ENCODE assay signal across 21 cellular contexts in the genomic region with DNA sequence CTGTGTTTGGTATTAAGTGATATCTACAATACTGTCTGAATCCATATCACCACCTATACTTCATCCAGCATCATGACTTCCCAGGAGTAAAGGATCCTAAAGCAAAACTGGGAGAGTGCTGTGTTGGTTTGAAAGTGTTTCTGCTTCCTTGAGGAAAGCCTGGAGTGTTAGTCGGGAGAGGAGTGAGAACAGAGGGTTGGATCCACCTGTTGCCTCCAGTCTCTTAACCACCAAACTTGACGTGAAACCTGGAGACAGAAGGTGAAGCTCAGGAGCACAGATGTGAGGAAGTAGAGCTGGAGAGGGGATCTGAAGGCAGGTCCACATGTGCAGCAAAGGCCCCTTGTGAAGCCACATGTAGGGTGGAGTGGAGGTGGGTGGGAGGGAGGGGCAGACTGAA.
DNase-seq lines count a peak whose midpoint lies in the region; ATAC-seq and TF ChIP-seq lines count a peak whose summit lies in the region.
"Had no signal": no experiment of that assay in that cellular context is flagged by ENCODE, and none has a peak within 500 bp of the region (broad histone marks: within the 10 kb centered on the region; RNA-seq: fewer than 3 reads in every experiment).

No MANE protein-coding gene starts in this region.

- H3K9me3 ChIP-seq in HEK293 (ENCODE audit: control insufficient read depth, insufficient read depth, low read depth, low read length), result no peaks in the 10 kb centered on the region
- H3K9me3 ChIP-seq: BE2C, BLaER1 had no signal

- H3K56ac ChIP-seq in mesendoderm (ENCODE audit: low read length), result no peak overlapping the region

- no peak overlapping the region for H3K23ac ChIP-seq in mesendoderm (ENCODE audit: low read length)

- no peak for ATAC-seq in HG03280 (IDR thresholded peaks at IDR 0.05; ENCODE audit: unreplicated experiment)
- ATAC-seq: GM12878 had no signal

- no peaks in the 10 kb centered on the region for H3K79me1 ChIP-seq in mesendoderm (ENCODE audit: low read length)

- no peak overlapping the region for H2BK120ac ChIP-seq in mesendoderm (ENCODE audit: low read depth, low read length)

- no peak overlapping the region for H3K4ac ChIP-seq in mesendoderm (ENCODE audit: low read depth, low read length)

- H3K4me2 ChIP-seq in mesendoderm (ENCODE audit: low read length), result no peak overlapping the region
- H3K4me2 ChIP-seq: BLaER1 had no signal

- DNase-seq in epithelial cell of prostate (ENCODE audit: low read depth, low spot score) (no peak), mesendoderm (no peak), NCI-H526 (lab: John Stamatoyannopoulos, UW) (no peak)
- DNase-seq: 8988T; ACHN; BE2C; C1 segment of cervical spinal cord; CD4-positive, alpha-beta memory T cell; CD4-positive, CD25-positive, alpha-beta regulatory T cell; CD8-positive, alpha-beta memory T cell; COR-L47; DMS 273 treated with DMSO at 0.1 percent for 48 hours; DMS153; DMS53; DMS79; DND-41; GDM1 had no signal

- H4K5ac ChIP-seq in mesendoderm (ENCODE audit: low read length), result no peak overlapping the region

- H3K9ac ChIP-seq in mesendoderm (ENCODE audit: low read length), result no peak overlapping the region
- H3K9ac ChIP-seq: BLaER1 had no signal

- no peaks in the 10 kb centered on the region for H3K27me3 ChIP-seq in mesendoderm (ENCODE audit: insufficient read depth, low read length, poor library complexity)
- H3K27me3 ChIP-seq: BE2C, BLaER1 had no signal

- no peak overlapping the region for H4K8ac ChIP-seq in mesendoderm (ENCODE audit: low read depth, low read length)

- no peak overlapping the region for H3K18ac ChIP-seq in mesendoderm (ENCODE audit: low read length)

- POLR2A ChIA-PET in HEK293 (lab: Yijun Ruan, JAX), result interaction anchor here (1.1 kb wide), 1 partner anchor 11 kb away, joined by 3 read pairs; no protein-coding TSS in a partner anchor

- CTCF ChIA-PET in HEK293 (lab: Yijun Ruan, JAX), result interaction anchor here (0.6 kb wide), 2 partner anchors 74 to 189 kb away, joined by 3 read pairs; no protein-coding TSS in a partner anchor

- no peak overlapping the region for H2BK15ac ChIP-seq in mesendoderm (replicated peaks; ENCODE audit: low read depth)

- no peak overlapping the region for H2BK5ac ChIP-seq in mesendoderm (ENCODE audit: low read length)

- H3K79me2 ChIP-seq in mesendoderm (ENCODE audit: control insufficient read depth, insufficient read depth, low read length), result no peaks in the 10 kb centered on the region

- H2AK5ac ChIP-seq in mesendoderm (ENCODE audit: low read length), result peak overlapping the region; percentile 35

- no CpG with 5 or more reads among the region's 2 CpGs for WGBS in mesendoderm (ENCODE audit: extremely low coverage, insufficient coverage, low lambda C conversion rate)

- H3K27ac ChIP-seq in HEK293 (ENCODE audit: extremely low read depth, low read depth, low read length) (no peak overlapping the region), epithelial cell of prostate (peak overlapping the region; percentile 58), mesendoderm (ENCODE audit: low read depth, low read length) (no peak overlapping the region)
- H3K27ac ChIP-seq: BLaER1 had no signal

- H3K4me1 ChIP-seq in HEK293 (ENCODE audit: control insufficient read depth, insufficient read depth, low read length), result no peaks in the 10 kb centered on the region
- peaks cover 9% of the 10 kb centered on the region for H3K4me1 ChIP-seq in mesendoderm (ENCODE audit: control insufficient read depth, low read depth, low read length)
- H3K4me1 ChIP-seq: BLaER1 had no signal

- no peak overlapping the region for H3K4me3 ChIP-seq in HEK293 (ENCODE audit: low read depth, low read length)
- H3K4me3 ChIP-seq in mesendoderm (ENCODE audit: low read length), result no peak overlapping the region
- H3K4me3 ChIP-seq: BLaER1, GM12878 had no signal

- H3K36me3 ChIP-seq in HEK293 (ENCODE audit: control insufficient read depth in 2 of 2, insufficient read depth in 1 of 2, low read length in 2 of 2), result no peaks in the 10 kb centered on the region
- H3K36me3 ChIP-seq in mesendoderm (ENCODE audit: control insufficient read depth, insufficient read depth, low read length), result no peaks in the 10 kb centered on the region
- H3K36me3 ChIP-seq: BE2C, BLaER1 had no signal

- no peak for TF ChIP-seq CTCF in HEK293 (tag by site-specific recombination; IDR thresholded peaks at IDR 0.05)

TF ChIP-seq in HEK293, 187 proteins besides CTCF, POLR2A, EP300 and RAD21:
- peak; percentile 78; the same call in 1 of the 2 replicates for TF ChIP-seq SCRT1 (tag by site-specific recombination; IDR thresholded peaks at IDR 0.05; ENCODE audit: borderline replicate concordance)
- TF ChIP-seq SCRT2 (tag by site-specific recombination; IDR thresholded peaks at IDR 0.05), result peak; percentile 92
- TF ChIP-seq ZNF837 (tag by site-specific recombination; IDR thresholded peaks at IDR 0.05), result no peak
- no peak for TF ChIP-seq MYNN (tag by site-specific recombination; IDR thresholded peaks at IDR 0.05; ENCODE audit: borderline replicate concordance)
- no peak for TF ChIP-seq ZNF133 (tag by site-specific recombination; IDR thresholded peaks at IDR 0.05)
